19 cellular contexts compared by ENCODE assay signal in the genomic region with DNA sequence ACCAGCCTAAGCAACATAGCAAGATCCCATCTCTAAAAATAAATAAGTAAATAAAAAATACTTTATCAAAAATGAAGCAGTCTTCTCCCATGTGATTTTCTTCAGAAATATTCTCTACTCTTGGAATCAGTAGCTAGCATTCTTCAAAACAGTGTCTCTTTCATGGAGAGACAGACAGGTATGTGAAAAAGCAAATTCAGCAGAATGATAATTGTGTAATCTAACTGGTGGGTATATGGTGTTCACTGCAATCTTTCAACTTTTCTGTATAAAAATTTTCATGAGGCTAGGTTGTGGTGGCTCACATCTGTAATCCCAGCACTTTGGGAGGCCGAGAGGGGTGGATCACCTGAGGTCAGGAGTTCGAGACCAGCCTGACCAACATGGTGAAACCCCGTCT. TPM values are rescaled to one million over a fixed set of nuclear protein-coding genes. Genes with fewer than 3 reads are reported as not detected.
DNase-seq lines count a peak whose midpoint lies in the region; ATAC-seq and TF ChIP-seq lines count a peak whose summit lies in the region.
"Had no signal": no experiment of that assay in that cellular context is flagged by ENCODE, and none has a peak within 500 bp of the region (broad histone marks: within the 10 kb centered on the region; RNA-seq: fewer than 3 reads in every experiment).

No MANE protein-coding gene starts in this region.

- no peak for TF ChIP-seq CTCF in CD8-positive, alpha-beta T cell (IDR thresholded peaks at IDR 0.05)
- no peak for TF ChIP-seq CTCF in WTC11 (IDR thresholded peaks at IDR 0.05)

- intact Hi-C loops in CD8-positive, alpha-beta T cell (cut with DNase I, micrococcal nuclease), result no loop called here

- H3K14ac ChIP-seq in mesenchymal stem cell (ENCODE audit: low read length in 2 of 2), result no peak overlapping the region

- POLR2A ChIA-PET in CD8-positive, alpha-beta T cell (lab: Charles Lee), result no interaction called here
- POLR2A ChIA-PET in WTC11 (lab: Charles Lee), result no interaction called here

- H4K91ac ChIP-seq in mesenchymal stem cell (ENCODE audit: low read length), result no peak overlapping the region

- H3K4ac ChIP-seq in mesenchymal stem cell (ENCODE audit: low read depth in 1 of 2, low read length in 2 of 2), result no peak overlapping the region

- no peak overlapping the region for H3K4me2 ChIP-seq in mesenchymal stem cell (ENCODE audit: low read length, poor library complexity, severe bottlenecking)
- H3K4me2 ChIP-seq: BLaER1 had no signal

- no peak overlapping the region for H2BK5ac ChIP-seq in mesenchymal stem cell (ENCODE audit: low read depth, low read length, poor library complexity, severe bottlenecking)

- 100% methylated on average over 1 of the region's 3 CpGs for WGBS in mesenchymal stem cell

- H2AFZ ChIP-seq in mesenchymal stem cell (ENCODE audit: low read depth, low read length), result no peak overlapping the region

- peak overlapping the region; percentile 12 for H3K27ac Mint-ChIP-seq in activated naive CD4-positive, alpha-beta T cell treated with anti-CD3 and anti-CD28 coated beads, Interleukin-2, amount 50 U/mL, for 24 hours
- peak overlapping the region; percentile 37 for H3K27ac Mint-ChIP-seq in CD8-positive, alpha-beta T cell
- H3K27ac Mint-ChIP-seq in WTC11, result peak overlapping the region; percentile 60; the same call in 1 of the 2 replicates
- H3K27ac Mint-ChIP-seq: CD4-positive, CD25-positive, alpha-beta regulatory T cell had no signal

- no peak for ATAC-seq in CD8-positive, alpha-beta T cell
- no peak for ATAC-seq in WTC11

- no peak overlapping the region for H3K4me3 Mint-ChIP-seq in activated naive CD4-positive, alpha-beta T cell treated with anti-CD3 and anti-CD28 coated beads, Interleukin-2, amount 50 U/mL, for 24 hours
- H3K4me3 Mint-ChIP-seq in CD8-positive, alpha-beta T cell, result no peak overlapping the region
- H3K4me3 Mint-ChIP-seq in WTC11, result no peak overlapping the region
- H3K4me3 Mint-ChIP-seq: CD14-positive monocyte; CD4-positive, alpha-beta memory T cell; CD4-positive, CD25-positive, alpha-beta regulatory T cell had no signal

- H3K36me3 ChIP-seq in CD8-positive, alpha-beta T cell (ENCODE audit: insufficient read depth, low read length), result peaks cover 29% of the 10 kb centered on the region
- H3K36me3 ChIP-seq in mesenchymal stem cell (ENCODE audit: control insufficient read depth in 1 of 2, insufficient read depth in 2 of 2, low read depth in 1 of 2, low read length in 2 of 2), result peaks cover 14 to 80% of the 10 kb centered on the region in 2 experiments

- H3K27me3 Mint-ChIP-seq in activated naive CD4-positive, alpha-beta T cell treated with anti-CD3 and anti-CD28 coated beads, Interleukin-2, amount 50 U/mL, for 24 hours, result no peaks in the 10 kb centered on the region
- no peaks in the 10 kb centered on the region for H3K27me3 Mint-ChIP-seq in CD8-positive, alpha-beta T cell (ENCODE audit: low read depth)
- no peaks in the 10 kb centered on the region for H3K27me3 Mint-ChIP-seq in WTC11 (ENCODE audit: low read depth)
- H3K27me3 Mint-ChIP-seq: CD4-positive, alpha-beta memory T cell; CD4-positive, CD25-positive, alpha-beta regulatory T cell had no signal

- no peaks in the 10 kb centered on the region for H3K9me3 ChIP-seq in CD8-positive, alpha-beta T cell (ENCODE audit: low read length)
- no peaks in the 10 kb centered on the region for H3K9me3 ChIP-seq in mesenchymal stem cell (ENCODE audit: control insufficient read depth, low read length)
- H3K9me3 ChIP-seq: BE2C, Caco-2 had no signal

- no peak overlapping the region for H3K23ac ChIP-seq in mesenchymal stem cell (ENCODE audit: low read length in 2 of 2)

- H3K36me3 Mint-ChIP-seq in activated naive CD4-positive, alpha-beta T cell treated with anti-CD3 and anti-CD28 coated beads, Interleukin-2, amount 50 U/mL, for 24 hours, result peaks cover 10% of the 10 kb centered on the region
- H3K36me3 Mint-ChIP-seq in CD8-positive, alpha-beta T cell, result peaks cover 59% of the 10 kb centered on the region
- H3K36me3 Mint-ChIP-seq in WTC11, result peaks cover 65% of the 10 kb centered on the region

- no peaks in the 10 kb centered on the region for H3K9me3 Mint-ChIP-seq in activated naive CD4-positive, alpha-beta T cell treated with anti-CD3 and anti-CD28 coated beads, Interleukin-2, amount 50 U/mL, for 24 hours
- no peaks in the 10 kb centered on the region for H3K9me3 Mint-ChIP-seq in CD8-positive, alpha-beta T cell
- no peaks in the 10 kb centered on the region for H3K9me3 Mint-ChIP-seq in WTC11
- H3K9me3 Mint-ChIP-seq: CD14-positive monocyte; CD4-positive, alpha-beta memory T cell; CD4-positive, CD25-positive, alpha-beta regulatory T cell had no signal

- no peak overlapping the region for H2BK120ac ChIP-seq in mesenchymal stem cell (ENCODE audit: low read depth, low read length)

- no peak overlapping the region for H2BK15ac ChIP-seq in mesenchymal stem cell (ENCODE audit: low read depth, poor library complexity, severe bottlenecking)

- H3K9ac ChIP-seq in mesenchymal stem cell (ENCODE audit: low read length), result no peak overlapping the region
- H3K9ac ChIP-seq: BLaER1 had no signal

- no peak overlapping the region for H4K8ac ChIP-seq in mesenchymal stem cell (ENCODE audit: low read length)

- H3K27ac ChIP-seq in CD8-positive, alpha-beta T cell (ENCODE audit: low read depth, low read length), result no peak overlapping the region
- peak overlapping the region; percentile 20 for H3K27ac ChIP-seq in mesenchymal stem cell (ENCODE audit: low read length, poor library complexity, severe bottlenecking)
- H3K27ac ChIP-seq: BLaER1 had no signal

- no peaks in the 10 kb centered on the region for H3K27me3 ChIP-seq in CD8-positive, alpha-beta T cell (ENCODE audit: insufficient read depth, low read length)
- no peaks in the 10 kb centered on the region for H3K27me3 ChIP-seq in mesenchymal stem cell (ENCODE audit: control insufficient read depth in 1 of 2, insufficient read depth in 1 of 2, low read length in 2 of 2)
- H3K27me3 ChIP-seq: BE2C, BLaER1 had no signal

- no peak overlapping the region for H2BK12ac ChIP-seq in mesenchymal stem cell (ENCODE audit: low read length in 2 of 2)

- H3K4me1 ChIP-seq in CD8-positive, alpha-beta T cell (ENCODE audit: insufficient read depth, low read length), result peaks cover 3% of the 10 kb centered on the region
- peaks cover 9% of the 10 kb centered on the region for H3K4me1 ChIP-seq in mesenchymal stem cell (ENCODE audit: control insufficient read depth, insufficient read depth, low read depth, low read length)
- H3K4me1 ChIP-seq: BE2C, Caco-2 had no signal

- no peak for DNase-seq in activated naive CD4-positive, alpha-beta T cell treated with anti-CD3 and anti-CD28 coated beads, Interleukin-2, amount 50 U/mL, for 16 hours
- no peak for DNase-seq in CD8-positive, alpha-beta T cell
- DNase-seq in WTC11 (ENCODE audit: low spot score), result no peak
- DNase-seq in mesenchymal stem cell, result no peak
- DNase-seq in activated CD4-positive, CD25-positive, alpha-beta regulatory T cell (lab: John Stamatoyannopoulos, UW), result no peak
- no peak for DNase-seq in NCI-H2081 treated with DMSO at 0.1 percent for 48 hours (lab: John Stamatoyannopoulos, UW)
- DNase-seq: 8988T; ACHN; BE2C; C1 segment of cervical spinal cord; Caco-2; Calu3; CD4-positive, alpha-beta memory T cell; CD4-positive, CD25-positive, alpha-beta regulatory T cell; DMS79 treated with DMSO at 0.1 percent for 48 hours; GF-D8 had no signal

- H3K4me3 ChIP-seq in CD8-positive, alpha-beta T cell (ENCODE audit: low read depth, low read length), result no peak overlapping the region
- no peak overlapping the region for H3K4me3 ChIP-seq in mesenchymal stem cell (ENCODE audit: insufficient read depth in 1 of 2, low read depth in 1 of 2, low read length in 2 of 2)
- H3K4me3 ChIP-seq: BLaER1 had no signal

- peaks cover 9% of the 10 kb centered on the region for H3K4me1 Mint-ChIP-seq in activated naive CD4-positive, alpha-beta T cell treated with anti-CD3 and anti-CD28 coated beads, Interleukin-2, amount 50 U/mL, for 24 hours
- H3K4me1 Mint-ChIP-seq in CD8-positive, alpha-beta T cell (ENCODE audit: low read depth), result peaks cover 9% of the 10 kb centered on the region
- no peaks in the 10 kb centered on the region; the same call in 1 of the 2 replicates for H3K4me1 Mint-ChIP-seq in WTC11
- H3K4me1 Mint-ChIP-seq: CD14-positive monocyte had no signal

- H3K18ac ChIP-seq in mesenchymal stem cell (ENCODE audit: low read depth in 1 of 2, low read length in 2 of 2), result no peak overlapping the region

- no peak overlapping the region for H2AK5ac ChIP-seq in mesenchymal stem cell (ENCODE audit: low read length, severe bottlenecking)

- peaks cover 2% of the 10 kb centered on the region for H3K79me1 ChIP-seq in mesenchymal stem cell (replicated peaks; ENCODE audit: low read length, poor library complexity, severe bottlenecking)

- CTCF ChIA-PET in CD8-positive, alpha-beta T cell (lab: Charles Lee), result no interaction called here
- CTCF ChIA-PET in WTC11 (lab: Charles Lee), result interaction anchor here (1.2 kb wide), 1 partner anchor 110 kb away, joined by 3 read pairs; no protein-coding TSS in a partner anchor

TF ChIP-seq in WTC11, 78 proteins besides CTCF, POLR2A, EP300 and RAD21 (continues in another document):
- TF ChIP-seq, protein P1, sequence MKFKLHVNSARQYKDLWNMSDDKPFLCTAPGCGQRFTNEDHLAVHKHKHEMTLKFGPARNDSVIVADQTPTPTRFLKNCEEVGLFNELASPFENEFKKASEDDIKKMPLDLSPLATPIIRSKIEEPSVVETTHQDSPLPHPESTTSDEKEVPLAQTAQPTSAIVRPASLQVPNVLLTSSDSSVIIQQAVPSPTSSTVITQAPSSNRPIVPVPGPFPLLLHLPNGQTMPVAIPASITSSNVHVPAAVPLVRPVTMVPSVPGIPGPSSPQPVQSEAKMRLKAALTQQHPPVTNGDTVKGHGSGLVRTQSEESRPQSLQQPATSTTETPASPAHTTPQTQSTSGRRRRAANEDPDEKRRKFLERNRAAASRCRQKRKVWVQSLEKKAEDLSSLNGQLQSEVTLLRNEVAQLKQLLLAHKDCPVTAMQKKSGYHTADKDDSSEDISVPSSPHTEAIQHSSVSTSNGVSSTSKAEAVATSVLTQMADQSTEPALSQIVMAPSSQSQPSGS (CRISPR knock-in tag; IDR thresholded peaks at IDR 0.05; ENCODE audit: borderline replicate concordance, low read depth), result no peak
- TF ChIP-seq ZNF121 (CRISPR knock-in tag; IDR thresholded peaks at IDR 0.05), result no peak
- TF ChIP-seq RELA (CRISPR knock-in tag; IDR thresholded peaks at IDR 0.05; ENCODE audit: borderline replicate concordance), result no peak
- TF ChIP-seq OVOL2 (CRISPR knock-in tag; IDR thresholded peaks at IDR 0.05; ENCODE audit: borderline replicate concordance), result no peak

RNA-seq across cellular contexts. Expression of a gene that starts 7.9 kb away (rescaled TPM):
- 1 to 10 TPM; 4.1 to 6.1 TPM for total RNA-seq in CD8-positive, alpha-beta T cell
- total RNA-seq in WTC11 (2021), result 71.1 to 91.6 TPM (median 73.1 TPM) in 3 replicates
- polyA plus RNA-seq in mesenchymal stem cell (2013, experiment 1 of 2), result 18.7 TPM
- 19.3 TPM for polyA plus RNA-seq in mesenchymal stem cell (2013, experiment 2 of 2)

RNA-seq across cellular contexts. Expression of a gene that starts 52.8 kb away (rescaled TPM):
- total RNA-seq in CD8-positive, alpha-beta T cell, result not detected
- 1.4 to 3.2 TPM (median 1.8 TPM) in 3 replicates for total RNA-seq in WTC11 (2021)
- 0.04 TPM for polyA plus RNA-seq in mesenchymal stem cell (2013, experiment 1 of 2)
- 0.08 TPM for polyA plus RNA-seq in mesenchymal stem cell (2013, experiment 2 of 2)
- total RNA-seq: CD4-positive, CD25-positive, alpha-beta regulatory T cell had no signal
- polyA plus RNA-seq: CD14-positive monocyte; CD4-positive, alpha-beta memory T cell had no signal

Comparison
In these comparisons a context has a peak if more than half of its experiments do, and no peak if none do; other contexts are left out.
1. RNA of a gene that starts 7.9 kb away (total RNA-seq): 71.1 to 91.6 TPM in WTC11; 4.1 to 6.1 TPM in CD8-positive, alpha-beta T cell; every median in the first group is over 10 times any median in the second.
2. Peak in every context shown above with its lines, with median percentiles within 50 percentile points of each other: H3K27ac Mint-ChIP-seq.